In the genomic region with DNA sequence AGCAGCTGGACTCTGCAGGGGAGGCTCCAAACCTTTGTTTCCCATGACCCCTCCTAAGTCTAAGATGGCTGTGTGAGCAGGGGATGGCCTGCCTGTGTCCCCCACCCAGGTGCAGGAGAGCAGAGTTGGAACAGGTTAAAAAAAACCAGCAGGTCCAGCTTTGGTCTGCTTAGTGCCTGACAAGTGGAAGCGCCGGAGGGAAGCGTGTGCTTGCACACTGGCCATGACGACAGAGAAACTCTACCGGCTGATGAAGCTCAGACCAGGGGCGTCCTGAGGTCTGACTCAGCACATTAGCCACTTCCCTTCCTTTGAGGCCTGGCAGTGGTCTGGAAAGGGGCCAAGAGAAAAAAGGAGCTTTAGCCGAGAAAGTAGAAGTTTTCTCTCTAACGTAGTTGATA, we compare ENCODE assay signal across 8 cellular contexts.
DNase-seq lines count a peak whose midpoint lies in the region; ATAC-seq, FAIRE-seq and TF ChIP-seq lines count a peak whose summit lies in the region.

No MANE protein-coding gene starts in this region.

- H3K36me3 ChIP-seq in BLaER1 treated with 17β-estradiol and CSF1 and Interleukin-3, amounts not matched to agents 10 nM and 100 nM = no peaks in the 10 kb centered on the region
- no peaks in the 10 kb centered on the region for H3K36me3 ChIP-seq in adipocyte (ENCODE audit: control insufficient read depth, insufficient read depth, low read length, severe bottlenecking)
- no peaks in the 10 kb centered on the region for H3K36me3 ChIP-seq in effector memory CD4-positive, alpha-beta T cell (ENCODE audit: control insufficient read depth, insufficient read depth, low read length)

- H3K27ac ChIP-seq in BLaER1 treated with 17β-estradiol and CSF1 and Interleukin-3, amounts not matched to agents 10 nM and 100 nM = peak overlapping the region in 8 of 11 experiments; percentile 3 to 68 (median 48); a peak in 12 of 22 replicates
- H3K27ac ChIP-seq in effector memory CD4-positive, alpha-beta T cell (ENCODE audit: insufficient read depth, low read length, poor library complexity, severe bottlenecking) = no peak overlapping the region

- H3K9me3 ChIP-seq in BLaER1 treated with 17β-estradiol and CSF1 and Interleukin-3, amounts not matched to agents 10 nM and 100 nM (replicated peaks in 1 of 11) = peaks cover 0 to 13% (median 3%) of the 10 kb centered on the region in 11 experiments; a peak in 3 of 22 replicates
- H3K9me3 ChIP-seq in adipocyte (ENCODE audit: control insufficient read depth, low read length) = no peaks in the 10 kb centered on the region
- no peaks in the 10 kb centered on the region for H3K9me3 ChIP-seq in effector memory CD4-positive, alpha-beta T cell (ENCODE audit: control insufficient read depth, low read length)

- H3K27me3 ChIP-seq in BLaER1 treated with 17β-estradiol and CSF1 and Interleukin-3, amounts not matched to agents 10 nM and 100 nM = no peaks in the 10 kb centered on the region; a peak in 1 of 22 replicates
- no peaks in the 10 kb centered on the region for H3K27me3 ChIP-seq in adipocyte (replicated peaks; ENCODE audit: control insufficient read depth, insufficient read depth, low read length)
- H3K27me3 ChIP-seq in effector memory CD4-positive, alpha-beta T cell (replicated peaks; ENCODE audit: control insufficient read depth, insufficient read depth, low read length, poor library complexity, severe bottlenecking) = no peaks in the 10 kb centered on the region

- H3K4me3 ChIP-seq in BLaER1 treated with 17β-estradiol and CSF1 and Interleukin-3, amounts not matched to agents 10 nM and 100 nM = no peak overlapping the region; a peak in 1 of 20 replicates
- H3K4me3 ChIP-seq in adipocyte (ENCODE audit: low read length) (no peak overlapping the region), lower leg skin (ENCODE audit: low read depth, poor library complexity, severe bottlenecking) (no peak overlapping the region)
- H3K4me3 ChIP-seq in effector memory CD4-positive, alpha-beta T cell (ENCODE audit: insufficient read depth, low read depth, low read length, poor library complexity, severe bottlenecking) = no peak overlapping the region

- 35 to 50% methylated on average over 8 of the region's 8 CpGs for WGBS in lower leg skin, 2 donors

- peak overlapping the region in 5 of 11 experiments; percentile 11 to 35 (median 21); a peak in 5 of 22 replicates for H3K9ac ChIP-seq in BLaER1 treated with 17β-estradiol and CSF1 and Interleukin-3, amounts not matched to agents 10 nM and 100 nM
- H3K9ac ChIP-seq in adipocyte (ENCODE audit: low read length) = no peak overlapping the region

- TF ChIP-seq CTCF in lower leg skin (IDR thresholded peaks at IDR 0.05) = no peak

- ATAC-seq in GM19372 (IDR thresholded peaks at IDR 0.05; ENCODE audit: low read depth, unreplicated experiment) = peak; percentile 73
- ATAC-seq in HG03039 (IDR thresholded peaks at IDR 0.05; ENCODE audit: unreplicated experiment) = no peak

- FAIRE-seq in HTR-8/SVneo (lab: Jason Lieb, UNC) = no peak

- peaks cover 0 to 4% (median 0%) of the 10 kb centered on the region in 11 experiments; a peak in 1 of 22 replicates for H4K20me1 ChIP-seq in BLaER1 treated with 17β-estradiol and CSF1 and Interleukin-3, amounts not matched to agents 10 nM and 100 nM

- H3K4me1 ChIP-seq in BLaER1 treated with 17β-estradiol and CSF1 and Interleukin-3, amounts not matched to agents 10 nM and 100 nM = peaks cover 47 to 69% (median 56%) of the 10 kb centered on the region in 10 experiments
- H3K4me1 ChIP-seq in adipocyte (ENCODE audit: control insufficient read depth, insufficient read depth, low read length) = no peaks in the 10 kb centered on the region
- peaks cover 5% of the 10 kb centered on the region for H3K4me1 ChIP-seq in effector memory CD4-positive, alpha-beta T cell (ENCODE audit: control insufficient read depth, insufficient read depth, low read length, poor library complexity, severe bottlenecking)

- intact Hi-C loops in lower leg skin (cut with DNase I; ENCODE audit: low total_unique reads) = no loop called here

- peak; percentile 48 for DNase-seq in HTR-8/SVneo (ENCODE audit: insufficient read length, low spot score)
- peak; percentile 0 for DNase-seq in adipocyte (ENCODE audit: low read depth)
- peak; percentile 40 to 86 for DNase-seq in lower leg skin (ENCODE audit: low spot score in 2 of 2)
- DNase-seq in NCI-H128 (lab: John Stamatoyannopoulos, UW; ENCODE audit: unreplicated experiment) = no peak
- DNase-seq in effector memory CD4-positive, alpha-beta T cell = no peak

- no peak for TF ChIP-seq POLR2A in lower leg skin (IDR thresholded peaks at IDR 0.05)

- H3K4me2 ChIP-seq in BLaER1 treated with 17β-estradiol and CSF1 and Interleukin-3, amounts not matched to agents 10 nM and 100 nM = peak overlapping the region; percentile 68 to 95 (median 79)

Comparison
In these comparisons a context has a peak if more than half of its experiments do, and no peak if none do; other contexts are left out.
1. DNase-seq: peak in HTR-8/SVneo (single experiment), adipocyte (single experiment) and lower leg skin (2 of 2); none in NCI-H128 (single experiment) and effector memory CD4-positive, alpha-beta T cell (0 of 3).